23 cellular contexts compared by ENCODE assay signal in genomic region chr22:47006869-47007268, GRCh38.
DNase-seq lines count a peak whose midpoint lies in the region; ATAC-seq, FAIRE-seq and TF ChIP-seq lines count a peak whose summit lies in the region.
"Had no signal": no experiment of that assay in that cellular context is flagged by ENCODE, and none has a peak within 500 bp of the region (broad histone marks: within the 10 kb centered on the region; RNA-seq: fewer than 3 reads in every experiment).

No MANE protein-coding gene starts in this region.

- no peaks in the 10 kb centered on the region for H3K36me3 Mint-ChIP-seq in neural progenitor cell

- TF ChIP-seq CTCF in HepG2 (CRISPR knock-in tag; IDR thresholded peaks at IDR 0.05) (no peak), right lobe of liver (IDR thresholded peaks at IDR 0.05) (no peak), neural progenitor cell (IDR thresholded peaks at IDR 0.05) (no peak), upper lobe of right lung (IDR thresholded peaks at IDR 0.05) (no peak), coronary artery (IDR thresholded peaks at IDR 0.05) (no peak)

- H3K4me2 ChIP-seq in HepG2 (ENCODE audit: low read depth, low read length) (no peak overlapping the region), neural progenitor cell (no peak overlapping the region)
- H3K4me2 ChIP-seq: BLaER1 treated with 17β-estradiol and CSF1 and Interleukin-3, amounts not matched to agents 10 nM and 100 nM had no signal

- no peak overlapping the region for H3K27ac ChIP-seq in HepG2 (ENCODE audit: extremely low read length, insufficient read depth, low read length)
- H3K27ac ChIP-seq in right lobe of liver: no peak overlapping the region
- no peak overlapping the region for H3K27ac ChIP-seq in neural progenitor cell
- no peak overlapping the region for H3K27ac ChIP-seq in upper lobe of right lung
- H3K27ac ChIP-seq in coronary artery: no peak overlapping the region
- H3K27ac ChIP-seq: 22Rv1; BLaER1 treated with 17β-estradiol and CSF1 and Interleukin-3, amounts not matched to agents 10 nM and 100 nM; GM23248 had no signal

- H3K79me2 ChIP-seq in HepG2 (ENCODE audit: insufficient read depth, low read length): no peaks in the 10 kb centered on the region
- H3K79me2 ChIP-seq in neural progenitor cell (ENCODE audit: low read depth): no peaks in the 10 kb centered on the region

- H3K9me3 ChIP-seq in HepG2 (ENCODE audit: low read length): no peaks in the 10 kb centered on the region
- no peaks in the 10 kb centered on the region for H3K9me3 ChIP-seq in right lobe of liver
- no peaks in the 10 kb centered on the region for H3K9me3 ChIP-seq in neural progenitor cell (ENCODE audit: low read depth)
- no peaks in the 10 kb centered on the region for H3K9me3 ChIP-seq in upper lobe of right lung

- in situ Hi-C loops in HepG2 (cut with HindIII; ENCODE audit: extremely low pct_ligation_motif_present, low pct_unique_long_range_greater_than_20kb): no loop called here

- TF ChIP-seq EP300 in HepG2 (IDR thresholded peaks at IDR 0.05; ENCODE audit: low read depth in 2 of 2, low read length in 2 of 2) (no peak), HepG2 (CRISPR knock-in tag; IDR thresholded peaks at IDR 0.05; ENCODE audit: borderline replicate concordance) (no peak)

- H3K9ac ChIP-seq in HepG2 (ENCODE audit: insufficient read depth, low read depth, low read length) (no peak overlapping the region), neural progenitor cell (no peak overlapping the region)
- H3K9ac ChIP-seq: BLaER1 treated with 17β-estradiol and CSF1 and Interleukin-3, amounts not matched to agents 10 nM and 100 nM; GM23248 had no signal

- no peak for FAIRE-seq in HepG2 (lab: Jason Lieb, UNC)
- FAIRE-seq: A204.1, D721Med, GM12878, GM19239 had no signal

- H3K9me3 Mint-ChIP-seq in neural progenitor cell: no peaks in the 10 kb centered on the region
- H3K9me3 Mint-ChIP-seq: CD14-positive monocyte; CD4-positive, alpha-beta T cell; CD8-positive, alpha-beta memory T cell; H9 had no signal

- intact Hi-C loops in HepG2 (cut with micrococcal nuclease; ENCODE audit: unreplicated experiment): no loop called here
- intact Hi-C loops in right lobe of liver (cut with DNase I): no loop called here
- intact Hi-C loops in upper lobe of right lung (cut with DNase I): no loop called here

- peak overlapping the region; percentile 28 for H3K4me3 Mint-ChIP-seq in neural progenitor cell
- H3K4me3 Mint-ChIP-seq: B cell; CD14-positive monocyte; CD4-positive, alpha-beta T cell; CD8-positive, alpha-beta memory T cell; H9 had no signal

- H3K36me3 ChIP-seq in HepG2 (replicated peaks in 1 of 2; ENCODE audit: control insufficient read depth in 1 of 2, insufficient read depth in 2 of 2, low read length in 2 of 2) (peaks cover 19 to 35% of the 10 kb centered on the region in 2 experiments; a peak in 4 of 5 replicates), right lobe of liver (peaks cover 0 to 8% (median 0%) of the 10 kb centered on the region in 4 donors), neural progenitor cell (no peaks in the 10 kb centered on the region), upper lobe of right lung (peaks cover 7% of the 10 kb centered on the region)

- POLR2A ChIA-PET in HepG2 (lab: Yijun Ruan, JAX): no interaction called here

- no peak for TF ChIP-seq RAD21 in HepG2 (CRISPR knock-in tag; IDR thresholded peaks at IDR 0.05)

- DNase-seq in HepG2 (ENCODE audit: low spot score) (no peak), right lobe of liver (no peak), neural progenitor cell (ENCODE audit: low spot score) (no peak), upper lobe of right lung (peak; percentile 12), NCI-H526 treated with DMSO at 0.1 percent for 48 hours (lab: John Stamatoyannopoulos, UW) (no peak), coronary artery (ENCODE audit: low spot score) (no peak)
- DNase-seq: CD4-positive, alpha-beta T cell; CD8-positive, alpha-beta memory T cell; DMS 273 treated with DMSO at 0.1 percent for 48 hours; DMS79; EL; GDM1; GM23248; H9 had no signal

- no peaks in the 10 kb centered on the region for H3K27me3 ChIP-seq in HepG2 (ENCODE audit: control insufficient read depth in 1 of 2, insufficient read depth in 2 of 2, low read length in 2 of 2)
- no peaks in the 10 kb centered on the region for H3K27me3 ChIP-seq in right lobe of liver
- H3K27me3 ChIP-seq in neural progenitor cell: no peaks in the 10 kb centered on the region
- H3K27me3 ChIP-seq in upper lobe of right lung: no peaks in the 10 kb centered on the region
- H3K27me3 ChIP-seq: BLaER1 treated with 17β-estradiol and CSF1 and Interleukin-3, amounts not matched to agents 10 nM and 100 nM had no signal

- CTCF ChIA-PET in HepG2 (lab: Yijun Ruan, JAX; ENCODE audit: low intra/inter-chr PET ratio, low total read pairs): no interaction called here

- H3K4me1 Mint-ChIP-seq in neural progenitor cell: no peaks in the 10 kb centered on the region
- H3K4me1 Mint-ChIP-seq: CD14-positive monocyte had no signal

- H3F3A ChIP-seq in neural progenitor cell (ENCODE audit: low read depth): peaks cover 7% of the 10 kb centered on the region

- WGBS in HepG2 (ENCODE audit: low lambda C conversion rate): 94% methylated on average over 3 of the region's 5 CpGs
- WGBS in right lobe of liver (ENCODE audit: insufficient coverage, low coverage, low lambda C conversion rate, missing lambda C conversion rate): no CpG with 5 or more reads among the region's 5 CpGs

- H3K27ac Mint-ChIP-seq in neural progenitor cell: peak overlapping the region; percentile 54
- H3K27ac Mint-ChIP-seq: B cell; CD4-positive, alpha-beta T cell had no signal

- BruUV-seq in HepG2 (replicated peaks; lab: Mats Ljungman, UMichigan): no TSS peak

- no peak for ATAC-seq in HepG2
- ATAC-seq in right lobe of liver: no peak
- ATAC-seq in upper lobe of right lung: no peak
- ATAC-seq: GM12878, HCT116 had no signal

- no peak for TF ChIP-seq POLR2A in HepG2 (IDR thresholded peaks at IDR 0.05; ENCODE audit: insufficient read depth in 1 of 2, low read depth in 2 of 2, low read length in 2 of 2)
- no peak for TF ChIP-seq POLR2A in right lobe of liver (IDR thresholded peaks at IDR 0.05)

- H2AFZ ChIP-seq in HepG2 (ENCODE audit: low read length) (no peak overlapping the region), neural progenitor cell (replicated peaks) (no peak overlapping the region)
- H2AFZ ChIP-seq: GM23248 had no signal

- H3K4me3 ChIP-seq in HepG2 (replicated peaks in 1 of 3; ENCODE audit: insufficient read depth in 1 of 3, low read depth in 2 of 3, low read length in 3 of 3) (no peak overlapping the region), right lobe of liver (no peak overlapping the region), neural progenitor cell (no peak overlapping the region), upper lobe of right lung (no peak overlapping the region), coronary artery (no peak overlapping the region)
- H3K4me3 ChIP-seq: BLaER1 treated with 17β-estradiol and CSF1 and Interleukin-3, amounts not matched to agents 10 nM and 100 nM; GM12878; GM23248 had no signal

- H4K20me1 ChIP-seq in HepG2 (ENCODE audit: insufficient read depth, low read length) (no peaks in the 10 kb centered on the region; the same call in 1 of the 2 replicates), neural progenitor cell (ENCODE audit: low read depth) (no peaks in the 10 kb centered on the region)

- no peaks in the 10 kb centered on the region for H3K27me3 Mint-ChIP-seq in neural progenitor cell (ENCODE audit: insufficient read depth, low read depth)
- H3K27me3 Mint-ChIP-seq: B cell; CD4-positive, alpha-beta T cell had no signal

- no peaks in the 10 kb centered on the region for H3K4me1 ChIP-seq in HepG2 (ENCODE audit: insufficient read depth, low read length)
- no peaks in the 10 kb centered on the region for H3K4me1 ChIP-seq in right lobe of liver
- no peaks in the 10 kb centered on the region for H3K4me1 ChIP-seq in neural progenitor cell
- H3K4me1 ChIP-seq in upper lobe of right lung: no peaks in the 10 kb centered on the region

TF ChIP-seq in HepG2, 621 proteins besides CTCF, POLR2A, EP300 and RAD21:
- TF ChIP-seq ZNF337 (CRISPR knock-in tag; IDR thresholded peaks at IDR 0.05; ENCODE audit: borderline replicate concordance, low read depth) (no peak), SP5 (CRISPR knock-in tag; IDR thresholded peaks at IDR 0.05; ENCODE audit: borderline replicate concordance, low read depth) (no peak), RBM39 (IDR thresholded peaks at IDR 0.05; ENCODE audit: low read depth, low read length, poor library complexity, severe bottlenecking) (no peak), ADNP (CRISPR knock-in tag; IDR thresholded peaks at IDR 0.05) (no peak)
- TF ChIP-seq, protein P1, sequence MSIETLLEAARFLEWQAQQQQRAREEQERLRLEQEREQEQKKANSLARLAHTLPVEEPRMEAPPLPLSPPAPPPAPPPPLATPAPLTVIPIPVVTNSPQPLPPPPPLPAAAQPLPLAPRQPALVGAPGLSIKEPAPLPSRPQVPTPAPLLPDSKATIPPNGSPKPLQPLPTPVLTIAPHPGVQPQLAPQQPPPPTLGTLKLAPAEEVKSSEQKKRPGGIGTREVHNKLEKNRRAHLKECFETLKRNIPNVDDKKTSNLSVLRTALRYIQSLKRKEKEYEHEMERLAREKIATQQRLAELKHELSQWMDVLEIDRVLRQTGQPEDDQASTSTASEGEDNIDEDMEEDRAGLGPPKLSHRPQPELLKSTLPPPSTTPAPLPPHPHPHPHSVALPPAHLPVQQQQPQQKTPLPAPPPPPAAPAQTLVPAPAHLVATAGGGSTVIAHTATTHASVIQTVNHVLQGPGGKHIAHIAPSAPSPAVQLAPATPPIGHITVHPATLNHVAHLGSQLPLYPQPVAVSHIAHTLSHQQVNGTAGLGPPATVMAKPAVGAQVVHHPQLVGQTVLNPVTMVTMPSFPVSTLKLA (IDR thresholded peaks at IDR 0.05): peak; percentile 89
